ENCODE assay signal across 24 cellular contexts in genomic region chr11:10287140-10287539, GRCh38.
"Had no signal": no experiment of that assay in that cellular context is flagged by ENCODE, and none has a peak within 500 bp of the region (broad histone marks: within the 10 kb centered on the region; RNA-seq: fewer than 3 reads in every experiment).

No MANE protein-coding gene starts in this region.

- H3K9me3 ChIP-seq: breast epithelium, esophagus muscularis mucosa, left lung, lower lobe of right lung, thyroid gland, upper lobe of left lung had no signal

- H3K36me3 ChIP-seq: breast epithelium, left lung, lower lobe of right lung, thyroid gland had no signal

- ATAC-seq: activated CD8-positive, alpha-beta T cell treated with anti-CD3 and anti-CD28 coated beads for 36 hours; activated naive CD8-positive, alpha-beta T cell treated with anti-CD3 and anti-CD28 coated beads, Interleukin-2, amount 50 U/mL, for 24 hours; activated T-cell treated with anti-CD3 and anti-CD28 coated beads, Interleukin-2, amount 50 U/mL, for 4 hours; activated T-helper 17 cell treated with anti-CD3 and anti-CD28 coated beads, Interleukin-2, amount 50 U/mL, for 72 hours; left lung; lower lobe of right lung; natural killer cell treated with Interleukin-12 subunit alpha and Interleukin-12 subunit beta and Interleukin-15 and Interleukin-18, amount 100 ng/mL, for 72 hours; sciatic nerve; WTC11 had no signal

- H3K4me1 ChIP-seq: breast epithelium had no signal

- DNase-seq: activated CD4-positive, alpha-beta T cell treated with anti-CD3 and anti-CD28 coated beads, Interleukin-2, amount 50 U/mL, for 1 hour; activated CD8-positive, alpha-beta T cell treated with anti-CD3 and anti-CD28 coated beads for 36 hours; activated gamma-delta T cell treated with Interleukin-2 at 50 U/mL for 16 hours; activated naive CD8-positive, alpha-beta T cell treated with anti-CD3 and anti-CD28 coated beads, Interleukin-2, amount 50 U/mL, for 24 hours; activated T-cell treated with anti-CD3 and anti-CD28 coated beads, Interleukin-2, amount 50 U/mL, for 4 hours; amygdala; dermis blood vessel endothelial cell; effector CD4-positive, alpha-beta T cell; kidney glomerular epithelial cell; lower lobe of right lung; mesenchymal stem cell; retina; small intestine; stimulated activated CD4-positive, alpha-beta T cell treated with anti-CD3 and anti-CD28 coated beads, Interleukin-4, amount 100 ng/mL, for 24 hours; T-helper 2 cell; thyroid gland had no signal

- H3K27ac ChIP-seq: breast epithelium, esophagus muscularis mucosa, lower lobe of right lung, thyroid gland, upper lobe of left lung had no signal

- H3K4me3 ChIP-seq: breast epithelium, esophagus muscularis mucosa, left lung, lower lobe of right lung, thyroid gland, upper lobe of left lung had no signal

- H3K27me3 ChIP-seq: breast epithelium, esophagus muscularis mucosa, left lung, thyroid gland, upper lobe of left lung had no signal
